Comparison of ENCODE assay signal across 1 cellular context in the genomic region with DNA sequence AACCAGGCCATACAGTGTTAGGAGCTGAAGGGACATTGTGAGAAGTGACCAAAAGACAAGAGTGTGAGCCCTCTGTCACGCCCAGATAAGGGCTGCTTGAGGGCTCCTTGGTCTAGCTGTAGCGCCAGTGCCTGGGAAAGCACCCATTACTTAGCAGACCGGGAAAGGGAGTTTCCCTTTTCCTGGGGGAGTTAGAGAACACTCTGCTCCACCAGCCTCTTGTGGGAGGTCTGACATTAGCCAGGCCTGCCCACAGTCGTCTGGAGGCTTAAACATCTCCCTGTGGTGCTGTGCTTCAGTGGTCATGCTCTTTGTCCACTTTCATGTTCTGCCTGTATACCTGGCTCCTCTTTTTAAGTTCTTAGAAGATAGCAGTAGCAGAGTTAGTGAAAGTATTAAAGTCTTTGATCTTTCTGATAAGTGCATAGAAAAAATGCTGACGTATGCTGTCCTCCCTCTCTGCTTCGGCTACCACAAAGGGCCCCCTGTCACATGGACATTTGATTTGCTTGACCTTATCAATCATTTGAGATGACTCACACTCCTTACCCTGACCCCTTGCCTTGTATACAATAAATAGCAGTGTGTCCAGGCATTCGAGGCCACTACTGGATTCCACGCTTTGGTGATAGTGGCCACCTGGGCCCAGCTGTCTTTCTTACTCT.
TF ChIP-seq lines count a peak whose summit lies in the region.

No MANE protein-coding gene starts in this region.

TF ChIP-seq in K562, 482 proteins besides CTCF, POLR2A, EP300 and RAD21 (continued from another document and continues in another):
- TF ChIP-seq, protein P1, sequence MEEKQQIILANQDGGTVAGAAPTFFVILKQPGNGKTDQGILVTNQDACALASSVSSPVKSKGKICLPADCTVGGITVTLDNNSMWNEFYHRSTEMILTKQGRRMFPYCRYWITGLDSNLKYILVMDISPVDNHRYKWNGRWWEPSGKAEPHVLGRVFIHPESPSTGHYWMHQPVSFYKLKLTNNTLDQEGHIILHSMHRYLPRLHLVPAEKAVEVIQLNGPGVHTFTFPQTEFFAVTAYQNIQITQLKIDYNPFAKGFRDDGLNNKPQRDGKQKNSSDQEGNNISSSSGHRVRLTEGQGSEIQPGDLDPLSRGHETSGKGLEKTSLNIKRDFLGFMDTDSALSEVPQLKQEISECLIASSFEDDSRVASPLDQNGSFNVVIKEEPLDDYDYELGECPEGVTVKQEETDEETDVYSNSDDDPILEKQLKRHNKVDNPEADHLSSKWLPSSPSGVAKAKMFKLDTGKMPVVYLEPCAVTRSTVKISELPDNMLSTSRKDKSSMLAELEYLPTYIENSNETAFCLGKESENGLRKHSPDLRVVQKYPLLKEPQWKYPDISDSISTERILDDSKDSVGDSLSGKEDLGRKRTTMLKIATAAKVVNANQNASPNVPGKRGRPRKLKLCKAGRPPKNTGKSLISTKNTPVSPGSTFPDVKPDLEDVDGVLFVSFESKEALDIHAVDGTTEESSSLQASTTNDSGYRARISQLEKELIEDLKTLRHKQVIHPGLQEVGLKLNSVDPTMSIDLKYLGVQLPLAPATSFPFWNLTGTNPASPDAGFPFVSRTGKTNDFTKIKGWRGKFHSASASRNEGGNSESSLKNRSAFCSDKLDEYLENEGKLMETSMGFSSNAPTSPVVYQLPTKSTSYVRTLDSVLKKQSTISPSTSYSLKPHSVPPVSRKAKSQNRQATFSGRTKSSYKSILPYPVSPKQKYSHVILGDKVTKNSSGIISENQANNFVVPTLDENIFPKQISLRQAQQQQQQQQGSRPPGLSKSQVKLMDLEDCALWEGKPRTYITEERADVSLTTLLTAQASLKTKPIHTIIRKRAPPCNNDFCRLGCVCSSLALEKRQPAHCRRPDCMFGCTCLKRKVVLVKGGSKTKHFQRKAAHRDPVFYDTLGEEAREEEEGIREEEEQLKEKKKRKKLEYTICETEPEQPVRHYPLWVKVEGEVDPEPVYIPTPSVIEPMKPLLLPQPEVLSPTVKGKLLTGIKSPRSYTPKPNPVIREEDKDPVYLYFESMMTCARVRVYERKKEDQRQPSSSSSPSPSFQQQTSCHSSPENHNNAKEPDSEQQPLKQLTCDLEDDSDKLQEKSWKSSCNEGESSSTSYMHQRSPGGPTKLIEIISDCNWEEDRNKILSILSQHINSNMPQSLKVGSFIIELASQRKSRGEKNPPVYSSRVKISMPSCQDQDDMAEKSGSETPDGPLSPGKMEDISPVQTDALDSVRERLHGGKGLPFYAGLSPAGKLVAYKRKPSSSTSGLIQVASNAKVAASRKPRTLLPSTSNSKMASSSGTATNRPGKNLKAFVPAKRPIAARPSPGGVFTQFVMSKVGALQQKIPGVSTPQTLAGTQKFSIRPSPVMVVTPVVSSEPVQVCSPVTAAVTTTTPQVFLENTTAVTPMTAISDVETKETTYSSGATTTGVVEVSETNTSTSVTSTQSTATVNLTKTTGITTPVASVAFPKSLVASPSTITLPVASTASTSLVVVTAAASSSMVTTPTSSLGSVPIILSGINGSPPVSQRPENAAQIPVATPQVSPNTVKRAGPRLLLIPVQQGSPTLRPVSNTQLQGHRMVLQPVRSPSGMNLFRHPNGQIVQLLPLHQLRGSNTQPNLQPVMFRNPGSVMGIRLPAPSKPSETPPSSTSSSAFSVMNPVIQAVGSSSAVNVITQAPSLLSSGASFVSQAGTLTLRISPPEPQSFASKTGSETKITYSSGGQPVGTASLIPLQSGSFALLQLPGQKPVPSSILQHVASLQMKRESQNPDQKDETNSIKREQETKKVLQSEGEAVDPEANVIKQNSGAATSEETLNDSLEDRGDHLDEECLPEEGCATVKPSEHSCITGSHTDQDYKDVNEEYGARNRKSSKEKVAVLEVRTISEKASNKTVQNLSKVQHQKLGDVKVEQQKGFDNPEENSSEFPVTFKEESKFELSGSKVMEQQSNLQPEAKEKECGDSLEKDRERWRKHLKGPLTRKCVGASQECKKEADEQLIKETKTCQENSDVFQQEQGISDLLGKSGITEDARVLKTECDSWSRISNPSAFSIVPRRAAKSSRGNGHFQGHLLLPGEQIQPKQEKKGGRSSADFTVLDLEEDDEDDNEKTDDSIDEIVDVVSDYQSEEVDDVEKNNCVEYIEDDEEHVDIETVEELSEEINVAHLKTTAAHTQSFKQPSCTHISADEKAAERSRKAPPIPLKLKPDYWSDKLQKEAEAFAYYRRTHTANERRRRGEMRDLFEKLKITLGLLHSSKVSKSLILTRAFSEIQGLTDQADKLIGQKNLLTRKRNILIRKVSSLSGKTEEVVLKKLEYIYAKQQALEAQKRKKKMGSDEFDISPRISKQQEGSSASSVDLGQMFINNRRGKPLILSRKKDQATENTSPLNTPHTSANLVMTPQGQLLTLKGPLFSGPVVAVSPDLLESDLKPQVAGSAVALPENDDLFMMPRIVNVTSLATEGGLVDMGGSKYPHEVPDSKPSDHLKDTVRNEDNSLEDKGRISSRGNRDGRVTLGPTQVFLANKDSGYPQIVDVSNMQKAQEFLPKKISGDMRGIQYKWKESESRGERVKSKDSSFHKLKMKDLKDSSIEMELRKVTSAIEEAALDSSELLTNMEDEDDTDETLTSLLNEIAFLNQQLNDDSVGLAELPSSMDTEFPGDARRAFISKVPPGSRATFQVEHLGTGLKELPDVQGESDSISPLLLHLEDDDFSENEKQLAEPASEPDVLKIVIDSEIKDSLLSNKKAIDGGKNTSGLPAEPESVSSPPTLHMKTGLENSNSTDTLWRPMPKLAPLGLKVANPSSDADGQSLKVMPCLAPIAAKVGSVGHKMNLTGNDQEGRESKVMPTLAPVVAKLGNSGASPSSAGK (IDR thresholded peaks at IDR 0.05) = peak; percentile 55
- peak; percentile 36; the same call in 1 of the 2 replicates for TF ChIP-seq CXXC5 (CRISPR knock-in tag; IDR thresholded peaks at IDR 0.05)
- TF ChIP-seq FOXJ2 (tag; IDR thresholded peaks at IDR 0.05) = peak; percentile 71
- TF ChIP-seq ZNF253 (CRISPR knock-in tag; conservative IDR thresholded peaks at IDR 0.05) = no peak
- 0 out of 2 replicates have a peak, but pooled peaks have one; percentile 34 for TF ChIP-seq ZNF583 (CRISPR knock-in tag; IDR thresholded peaks at IDR 0.05)
- TF ChIP-seq, protein P2, sequence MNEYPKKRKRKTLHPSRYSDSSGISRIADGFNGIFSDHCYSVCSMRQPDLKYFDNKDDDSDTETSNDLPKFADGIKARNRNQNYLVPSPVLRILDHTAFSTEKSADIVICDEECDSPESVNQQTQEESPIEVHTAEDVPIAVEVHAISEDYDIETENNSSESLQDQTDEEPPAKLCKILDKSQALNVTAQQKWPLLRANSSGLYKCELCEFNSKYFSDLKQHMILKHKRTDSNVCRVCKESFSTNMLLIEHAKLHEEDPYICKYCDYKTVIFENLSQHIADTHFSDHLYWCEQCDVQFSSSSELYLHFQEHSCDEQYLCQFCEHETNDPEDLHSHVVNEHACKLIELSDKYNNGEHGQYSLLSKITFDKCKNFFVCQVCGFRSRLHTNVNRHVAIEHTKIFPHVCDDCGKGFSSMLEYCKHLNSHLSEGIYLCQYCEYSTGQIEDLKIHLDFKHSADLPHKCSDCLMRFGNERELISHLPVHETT (CRISPR knock-in tag; conservative IDR thresholded peaks at IDR 0.05 in 1 of 2, IDR thresholded peaks at IDR 0.05 in 1 of 2) = peak in 1 of 2 experiments; percentile 69; a peak in 2 of 4 replicates
- TF ChIP-seq ATF1 (CRISPR knock-in tag; IDR thresholded peaks at IDR 0.05) = no peak
- peak; percentile 82 for TF ChIP-seq ATF1 (tag; IDR thresholded peaks at IDR 0.05)
- TF ChIP-seq ZNF146 (CRISPR knock-in tag; IDR thresholded peaks at IDR 0.05; ENCODE audit: unreplicated experiment) = no peak
- TF ChIP-seq GABPB1 (CRISPR knock-in tag; IDR thresholded peaks at IDR 0.05) = 0 out of 2 replicates have a peak, but pooled peaks have one; percentile 13
- TF ChIP-seq, protein P3, sequence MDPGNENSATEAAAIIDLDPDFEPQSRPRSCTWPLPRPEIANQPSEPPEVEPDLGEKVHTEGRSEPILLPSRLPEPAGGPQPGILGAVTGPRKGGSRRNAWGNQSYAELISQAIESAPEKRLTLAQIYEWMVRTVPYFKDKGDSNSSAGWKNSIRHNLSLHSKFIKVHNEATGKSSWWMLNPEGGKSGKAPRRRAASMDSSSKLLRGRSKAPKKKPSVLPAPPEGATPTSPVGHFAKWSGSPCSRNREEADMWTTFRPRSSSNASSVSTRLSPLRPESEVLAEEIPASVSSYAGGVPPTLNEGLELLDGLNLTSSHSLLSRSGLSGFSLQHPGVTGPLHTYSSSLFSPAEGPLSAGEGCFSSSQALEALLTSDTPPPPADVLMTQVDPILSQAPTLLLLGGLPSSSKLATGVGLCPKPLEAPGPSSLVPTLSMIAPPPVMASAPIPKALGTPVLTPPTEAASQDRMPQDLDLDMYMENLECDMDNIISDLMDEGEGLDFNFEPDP (CRISPR knock-in tag; IDR thresholded peaks at IDR 0.05) = no peak
- TF ChIP-seq, protein P4, sequence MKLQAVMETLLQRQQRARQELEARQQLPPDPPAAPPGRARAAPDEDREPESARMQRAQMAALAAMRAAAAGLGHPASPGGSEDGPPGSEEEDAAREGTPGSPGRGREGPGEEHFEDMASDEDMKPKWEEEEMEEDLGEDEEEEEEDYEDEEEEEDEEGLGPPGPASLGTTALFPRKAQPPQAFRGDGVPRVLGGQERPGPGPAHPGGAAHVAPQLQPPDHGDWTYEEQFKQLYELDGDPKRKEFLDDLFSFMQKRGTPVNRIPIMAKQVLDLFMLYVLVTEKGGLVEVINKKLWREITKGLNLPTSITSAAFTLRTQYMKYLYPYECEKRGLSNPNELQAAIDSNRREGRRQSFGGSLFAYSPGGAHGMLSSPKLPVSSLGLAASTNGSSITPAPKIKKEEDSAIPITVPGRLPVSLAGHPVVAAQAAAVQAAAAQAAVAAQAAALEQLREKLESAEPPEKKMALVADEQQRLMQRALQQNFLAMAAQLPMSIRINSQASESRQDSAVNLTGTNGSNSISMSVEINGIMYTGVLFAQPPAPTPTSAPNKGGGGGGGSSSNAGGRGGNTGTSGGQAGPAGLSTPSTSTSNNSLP (IDR thresholded peaks at IDR 0.05; ENCODE audit: borderline replicate concordance, low read depth, low read length) = peak; percentile 60; the same call in 1 of the 2 replicates
- peak; percentile 13 for TF ChIP-seq NEUROD1 (IDR thresholded peaks at IDR 0.05; ENCODE audit: borderline replicate concordance, low read depth, low read length, partially characterized antibody)
- TF ChIP-seq HNRNPUL1 (IDR thresholded peaks at IDR 0.05; ENCODE audit: low read length) = no peak
- peak; percentile 28; the same call in 1 of the 2 replicates for TF ChIP-seq RAD51 (IDR thresholded peaks at IDR 0.05; ENCODE audit: borderline replicate concordance, low read depth)
- TF ChIP-seq, protein P5, sequence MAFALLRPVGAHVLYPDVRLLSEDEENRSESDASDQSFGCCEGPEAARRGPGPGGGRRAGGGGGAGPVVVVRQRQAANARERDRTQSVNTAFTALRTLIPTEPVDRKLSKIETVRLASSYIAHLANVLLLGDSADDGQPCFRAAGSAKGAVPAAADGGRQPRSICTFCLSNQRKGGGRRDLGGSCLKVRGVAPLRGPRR (CRISPR knock-in tag; IDR thresholded peaks at IDR 0.05) = no peak
- TF ChIP-seq ZNF445 (CRISPR knock-in tag; IDR thresholded peaks at IDR 0.05; ENCODE audit: low read depth) = no peak
- TF ChIP-seq, protein P6, sequence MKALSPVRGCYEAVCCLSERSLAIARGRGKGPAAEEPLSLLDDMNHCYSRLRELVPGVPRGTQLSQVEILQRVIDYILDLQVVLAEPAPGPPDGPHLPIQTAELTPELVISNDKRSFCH (CRISPR knock-in tag; IDR thresholded peaks at IDR 0.05) = no peak
- TF ChIP-seq, protein P6 (tag; IDR thresholded peaks at IDR 0.05) = 0 out of 2 replicates have a peak, but pooled peaks have one; percentile 17
- peak; percentile 68 for TF ChIP-seq SMAD4 (CRISPR knock-in tag; conservative IDR thresholded peaks at IDR 0.05)
- TF ChIP-seq NCOR1 (IDR thresholded peaks at IDR 0.05) = peak; percentile 54
- peak; percentile 56; the same call in 1 of the 2 replicates for TF ChIP-seq ESRRA (IDR thresholded peaks at IDR 0.05; ENCODE audit: borderline replicate concordance, low read depth)
- TF ChIP-seq LCOR (CRISPR knock-in tag; IDR thresholded peaks at IDR 0.05) = peak; percentile 51; the same call in 1 of the 2 replicates
- TF ChIP-seq, protein P7, sequence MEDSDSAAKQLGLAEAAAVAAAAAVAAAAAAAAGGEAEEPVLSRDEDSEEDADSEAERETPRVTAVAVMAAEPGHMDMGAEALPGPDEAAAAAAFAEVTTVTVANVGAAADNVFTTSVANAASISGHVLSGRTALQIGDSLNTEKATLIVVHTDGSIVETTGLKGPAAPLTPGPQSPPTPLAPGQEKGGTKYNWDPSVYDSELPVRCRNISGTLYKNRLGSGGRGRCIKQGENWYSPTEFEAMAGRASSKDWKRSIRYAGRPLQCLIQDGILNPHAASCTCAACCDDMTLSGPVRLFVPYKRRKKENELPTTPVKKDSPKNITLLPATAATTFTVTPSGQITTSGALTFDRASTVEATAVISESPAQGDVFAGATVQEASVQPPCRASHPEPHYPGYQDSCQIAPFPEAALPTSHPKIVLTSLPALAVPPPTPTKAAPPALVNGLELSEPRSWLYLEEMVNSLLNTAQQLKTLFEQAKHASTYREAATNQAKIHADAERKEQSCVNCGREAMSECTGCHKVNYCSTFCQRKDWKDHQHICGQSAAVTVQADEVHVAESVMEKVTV (CRISPR knock-in tag; IDR thresholded peaks at IDR 0.05) = peak; percentile 28; the same call in 1 of the 2 replicates
- peak; percentile 15 to 39; a peak in 2 of 4 replicates for TF ChIP-seq NRF1 (conservative IDR thresholded peaks at IDR 0.05 in 1 of 2, IDR thresholded peaks at IDR 0.05 in 1 of 2)
- peak; percentile 14 to 51; a peak in 1 of 4 replicates for TF ChIP-seq KDM1A (IDR thresholded peaks at IDR 0.05)
- TF ChIP-seq, protein P8, sequence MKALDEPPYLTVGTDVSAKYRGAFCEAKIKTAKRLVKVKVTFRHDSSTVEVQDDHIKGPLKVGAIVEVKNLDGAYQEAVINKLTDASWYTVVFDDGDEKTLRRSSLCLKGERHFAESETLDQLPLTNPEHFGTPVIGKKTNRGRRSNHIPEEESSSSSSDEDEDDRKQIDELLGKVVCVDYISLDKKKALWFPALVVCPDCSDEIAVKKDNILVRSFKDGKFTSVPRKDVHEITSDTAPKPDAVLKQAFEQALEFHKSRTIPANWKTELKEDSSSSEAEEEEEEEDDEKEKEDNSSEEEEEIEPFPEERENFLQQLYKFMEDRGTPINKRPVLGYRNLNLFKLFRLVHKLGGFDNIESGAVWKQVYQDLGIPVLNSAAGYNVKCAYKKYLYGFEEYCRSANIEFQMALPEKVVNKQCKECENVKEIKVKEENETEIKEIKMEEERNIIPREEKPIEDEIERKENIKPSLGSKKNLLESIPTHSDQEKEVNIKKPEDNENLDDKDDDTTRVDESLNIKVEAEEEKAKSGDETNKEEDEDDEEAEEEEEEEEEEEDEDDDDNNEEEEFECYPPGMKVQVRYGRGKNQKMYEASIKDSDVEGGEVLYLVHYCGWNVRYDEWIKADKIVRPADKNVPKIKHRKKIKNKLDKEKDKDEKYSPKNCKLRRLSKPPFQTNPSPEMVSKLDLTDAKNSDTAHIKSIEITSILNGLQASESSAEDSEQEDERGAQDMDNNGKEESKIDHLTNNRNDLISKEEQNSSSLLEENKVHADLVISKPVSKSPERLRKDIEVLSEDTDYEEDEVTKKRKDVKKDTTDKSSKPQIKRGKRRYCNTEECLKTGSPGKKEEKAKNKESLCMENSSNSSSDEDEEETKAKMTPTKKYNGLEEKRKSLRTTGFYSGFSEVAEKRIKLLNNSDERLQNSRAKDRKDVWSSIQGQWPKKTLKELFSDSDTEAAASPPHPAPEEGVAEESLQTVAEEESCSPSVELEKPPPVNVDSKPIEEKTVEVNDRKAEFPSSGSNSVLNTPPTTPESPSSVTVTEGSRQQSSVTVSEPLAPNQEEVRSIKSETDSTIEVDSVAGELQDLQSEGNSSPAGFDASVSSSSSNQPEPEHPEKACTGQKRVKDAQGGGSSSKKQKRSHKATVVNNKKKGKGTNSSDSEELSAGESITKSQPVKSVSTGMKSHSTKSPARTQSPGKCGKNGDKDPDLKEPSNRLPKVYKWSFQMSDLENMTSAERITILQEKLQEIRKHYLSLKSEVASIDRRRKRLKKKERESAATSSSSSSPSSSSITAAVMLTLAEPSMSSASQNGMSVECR (CRISPR knock-in tag; IDR thresholded peaks at IDR 0.05) = no peak
- TF ChIP-seq ZBTB8A (IDR thresholded peaks at IDR 0.05; ENCODE audit: partially characterized antibody) = peak; percentile 48
